Comparison of ENCODE assay signal across 17 cellular contexts in the genomic region with DNA sequence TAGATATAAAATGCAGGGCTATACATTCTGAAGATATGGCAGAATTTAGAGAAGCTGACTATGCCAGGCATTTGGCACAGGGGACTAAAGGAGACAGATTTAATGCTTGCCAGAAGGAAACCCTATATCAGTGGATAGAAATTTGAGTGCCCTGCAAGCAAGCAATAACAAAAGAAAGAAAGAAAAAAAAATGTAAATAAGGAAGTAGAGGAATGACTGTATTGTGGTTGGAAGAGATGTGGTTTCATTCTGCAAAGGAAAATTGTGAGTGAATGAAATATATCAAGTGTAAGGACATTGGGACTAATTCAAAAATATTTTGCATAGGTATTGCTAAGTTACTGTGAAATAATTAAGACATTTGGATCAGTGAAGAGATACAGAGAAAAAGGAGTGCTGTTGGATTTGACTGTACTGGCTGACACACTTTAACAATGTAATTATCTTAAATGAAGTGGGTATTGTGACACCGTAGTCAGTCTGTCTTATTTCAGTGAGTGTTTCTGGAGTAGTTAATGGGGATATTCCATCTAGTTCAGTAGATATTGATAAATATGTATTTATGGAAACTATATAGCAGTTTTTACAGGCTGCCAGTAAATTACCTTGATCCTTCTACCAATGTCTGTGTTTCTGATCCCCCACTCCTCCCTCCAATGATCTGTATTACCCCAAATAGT.
"Had no signal": no experiment of that assay in that cellular context is flagged by ENCODE, and none has a peak within 500 bp of the region (broad histone marks: within the 10 kb centered on the region; RNA-seq: fewer than 3 reads in every experiment).

No MANE protein-coding gene starts in this region.

- H3K4me3 ChIP-seq: ascending aorta, dorsolateral prefrontal cortex, sigmoid colon, transverse colon had no signal

- H3K4me1 ChIP-seq: ascending aorta, sigmoid colon, transverse colon had no signal

- H3K27me3 Mint-ChIP-seq: activated CD8-positive, alpha-beta T cell treated with anti-CD3 and anti-CD28 coated beads for 36 hours had no signal

- H3K27me3 ChIP-seq: ascending aorta, sigmoid colon, transverse colon had no signal

- DNase-seq: activated CD4-positive, alpha-beta T cell treated with anti-CD3 and anti-CD28 coated beads for 4 hours; activated CD8-positive, alpha-beta memory T cell treated with anti-CD3 and anti-CD28 coated beads, Interleukin-2, amount 50 U/mL, for 4 hours; activated CD8-positive, alpha-beta T cell treated with anti-CD3 and anti-CD28 coated beads for 36 hours; activated naive CD4-positive, alpha-beta T cell treated with Interleukin-2 at 50 U/mL for 16 hours; activated naive CD8-positive, alpha-beta T cell treated with anti-CD3 and anti-CD28 coated beads, Interleukin-2, amount 50 U/mL, for 24 hours; dorsolateral prefrontal cortex; mammary epithelial cell; naive thymus-derived CD4-positive, alpha-beta T cell; occipital lobe; sigmoid colon; stimulated activated naive CD4-positive, alpha-beta T cell; substantia nigra; transverse colon; WERI-Rb-1 had no signal

- H3K36me3 Mint-ChIP-seq: naive thymus-derived CD4-positive, alpha-beta T cell had no signal

- H3K27ac Mint-ChIP-seq: activated CD8-positive, alpha-beta T cell treated with anti-CD3 and anti-CD28 coated beads for 36 hours; activated naive CD8-positive, alpha-beta T cell treated with anti-CD3 and anti-CD28 coated beads, Interleukin-2, amount 50 U/mL, for 24 hours; naive thymus-derived CD4-positive, alpha-beta T cell had no signal

- H3K9me3 ChIP-seq: ascending aorta, sigmoid colon, transverse colon had no signal

- H3K36me3 ChIP-seq: ascending aorta, sigmoid colon, transverse colon, WERI-Rb-1 had no signal

- H3K9me3 Mint-ChIP-seq: activated CD8-positive, alpha-beta T cell treated with anti-CD3 and anti-CD28 coated beads for 36 hours; activated naive CD8-positive, alpha-beta T cell treated with anti-CD3 and anti-CD28 coated beads, Interleukin-2, amount 50 U/mL, for 24 hours; naive thymus-derived CD4-positive, alpha-beta T cell had no signal

- H3K27ac ChIP-seq: ascending aorta, dorsolateral prefrontal cortex, sigmoid colon, transverse colon, WERI-Rb-1 had no signal

- H3K4me3 Mint-ChIP-seq: activated CD8-positive, alpha-beta T cell treated with anti-CD3 and anti-CD28 coated beads for 36 hours; activated naive CD8-positive, alpha-beta T cell treated with anti-CD3 and anti-CD28 coated beads, Interleukin-2, amount 50 U/mL, for 24 hours; naive thymus-derived CD4-positive, alpha-beta T cell had no signal

- H3K4me1 Mint-ChIP-seq: activated naive CD8-positive, alpha-beta T cell treated with anti-CD3 and anti-CD28 coated beads, Interleukin-2, amount 50 U/mL, for 24 hours had no signal

- ATAC-seq: activated CD8-positive, alpha-beta T cell treated with anti-CD3 and anti-CD28 coated beads for 36 hours; activated naive CD8-positive, alpha-beta T cell treated with anti-CD3 and anti-CD28 coated beads, Interleukin-2, amount 50 U/mL, for 24 hours; esophagus mucosa; left lobe of liver; naive thymus-derived CD4-positive, alpha-beta T cell had no signal
